14 cellular contexts compared by ENCODE assay signal in the genomic region with DNA sequence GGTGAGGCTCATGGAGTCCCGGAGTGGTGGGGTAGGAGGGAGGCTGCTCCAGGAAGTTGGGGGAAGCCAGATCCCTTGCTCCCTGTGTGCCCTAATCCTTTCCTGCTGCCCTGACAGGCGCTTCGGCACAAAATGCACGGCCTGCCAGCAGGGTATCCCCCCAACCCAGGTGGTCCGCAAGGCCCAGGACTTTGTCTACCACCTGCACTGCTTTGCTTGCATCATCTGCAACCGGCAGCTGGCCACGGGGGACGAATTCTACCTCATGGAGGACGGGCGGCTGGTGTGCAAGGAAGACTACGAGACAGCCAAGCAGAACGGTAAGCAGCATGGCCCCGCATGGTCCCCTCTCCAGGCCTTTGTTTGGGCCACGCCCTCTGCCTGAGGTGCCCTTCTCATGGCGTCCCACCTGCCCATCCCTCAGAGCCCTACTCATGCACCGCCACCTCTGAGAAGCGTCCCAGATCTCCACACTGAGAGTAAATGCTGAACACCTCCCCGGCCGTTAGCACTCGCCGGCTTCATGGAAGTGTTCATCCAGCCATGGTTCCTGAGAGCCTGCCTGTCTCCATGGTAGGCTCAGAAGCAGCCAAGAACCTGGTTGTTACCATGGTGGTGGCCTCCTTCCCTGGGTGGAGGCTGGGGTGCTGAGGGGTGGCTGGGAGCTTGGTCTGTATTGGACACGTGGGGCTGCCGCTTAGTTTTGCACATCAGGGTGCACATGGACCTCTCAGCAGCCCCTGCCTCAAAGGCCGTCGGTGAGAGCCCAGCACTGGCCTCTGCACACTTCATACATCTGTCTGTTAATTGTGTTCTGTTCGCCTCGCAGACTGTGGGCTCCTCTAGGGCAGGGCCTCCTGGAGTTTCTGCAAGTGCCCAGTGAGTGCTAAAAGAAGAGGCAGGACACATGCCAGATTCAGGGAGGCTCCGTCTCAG. TPM values are rescaled to one million over a fixed set of nuclear protein-coding genes. Genes with fewer than 3 reads are reported as not detected.
"Had no signal": no experiment of that assay in that cellular context is flagged by ENCODE, and none has a peak within 500 bp of the region (broad histone marks: within the 10 kb centered on the region; RNA-seq: fewer than 3 reads in every experiment).

No MANE protein-coding gene starts in this region.

- H3K4me3 Mint-ChIP-seq: activated naive CD4-positive, alpha-beta T cell treated with anti-CD3 and anti-CD28 coated beads for 36 hours; mesothelial cell of epicardium; nephron progenitor cell; stimulated activated memory B cell treated with anti-CD40 and anti-IgM and Interleukin-4, amounts not matched to agents 10 μg/mL and 1 μg/mL and 100 μg/mL, for 72 hours; T-helper 1 cell treated with Interleukin-12 subunit alpha and Interleukin-12 subunit beta and Interleukin-4 antibody, amounts not matched to agents 30 μg/mL and 1 μg/mL, for 36 hours had no signal

- DNase-seq: activated CD4-positive, alpha-beta T cell treated with anti-CD3 and anti-CD28 coated beads, Interleukin-2, amount 50 U/mL, for 48 hours; activated naive CD4-positive, alpha-beta T cell treated with anti-CD3 and anti-CD28 coated beads for 36 hours; body of pancreas; erythroblast; foreskin melanocyte; hypothalamus; nephron progenitor cell; ovary; stimulated activated CD4-positive, alpha-beta T cell treated with anti-CD3 and anti-CD28 coated beads, Interleukin-4, amount 100 ng/mL, for 24 hours had no signal

- H3K27ac Mint-ChIP-seq: activated naive CD4-positive, alpha-beta T cell treated with anti-CD3 and anti-CD28 coated beads for 36 hours; mesothelial cell of epicardium; nephron progenitor cell; stimulated activated memory B cell treated with anti-CD40 and anti-IgM and Interleukin-4, amounts not matched to agents 10 μg/mL and 1 μg/mL and 100 μg/mL, for 72 hours; T-helper 1 cell treated with Interleukin-12 subunit alpha and Interleukin-12 subunit beta and Interleukin-4 antibody, amounts not matched to agents 30 μg/mL and 1 μg/mL, for 36 hours had no signal

- H3K4me1 Mint-ChIP-seq: stimulated activated memory B cell treated with anti-CD40 and anti-IgM and Interleukin-4, amounts not matched to agents 10 μg/mL and 1 μg/mL and 100 μg/mL, for 72 hours had no signal

- H3K9me3 Mint-ChIP-seq: activated naive CD4-positive, alpha-beta T cell treated with anti-CD3 and anti-CD28 coated beads for 36 hours; mesothelial cell of epicardium; nephron progenitor cell; stimulated activated memory B cell treated with anti-CD40 and anti-IgM and Interleukin-4, amounts not matched to agents 10 μg/mL and 1 μg/mL and 100 μg/mL, for 72 hours; T-helper 1 cell treated with Interleukin-12 subunit alpha and Interleukin-12 subunit beta and Interleukin-4 antibody, amounts not matched to agents 30 μg/mL and 1 μg/mL, for 36 hours had no signal

- H3K36me3 Mint-ChIP-seq: mesothelial cell of epicardium; stimulated activated memory B cell treated with anti-CD40 and anti-IgM and Interleukin-4, amounts not matched to agents 10 μg/mL and 1 μg/mL and 100 μg/mL, for 72 hours had no signal

- ATAC-seq: body of pancreas; sciatic nerve; stimulated activated memory B cell treated with anti-CD40 and anti-IgM and Interleukin-4, amounts not matched to agents 10 μg/mL and 1 μg/mL and 100 μg/mL, for 72 hours had no signal

- H3K27me3 Mint-ChIP-seq: stimulated activated memory B cell treated with anti-CD40 and anti-IgM and Interleukin-4, amounts not matched to agents 10 μg/mL and 1 μg/mL and 100 μg/mL, for 72 hours had no signal

RNA-seq across cellular contexts. Expression of gene LHX4, which starts 36.5 kb away (rescaled TPM):
- total RNA-seq: activated naive CD4-positive, alpha-beta T cell treated with anti-CD3 and anti-CD28 coated beads for 36 hours; body of pancreas; ovary; sciatic nerve; smooth muscle cell had no signal
